1 cellular context compared by ENCODE assay signal in genomic region chr20:10673176-10673830, GRCh38.
TF ChIP-seq lines count a peak whose summit lies in the region.

No MANE protein-coding gene starts in this region.

TF ChIP-seq in HepG2, 621 proteins besides CTCF, POLR2A, EP300 and RAD21 (continued from another document and continues in another):
- TF ChIP-seq, protein P1, sequence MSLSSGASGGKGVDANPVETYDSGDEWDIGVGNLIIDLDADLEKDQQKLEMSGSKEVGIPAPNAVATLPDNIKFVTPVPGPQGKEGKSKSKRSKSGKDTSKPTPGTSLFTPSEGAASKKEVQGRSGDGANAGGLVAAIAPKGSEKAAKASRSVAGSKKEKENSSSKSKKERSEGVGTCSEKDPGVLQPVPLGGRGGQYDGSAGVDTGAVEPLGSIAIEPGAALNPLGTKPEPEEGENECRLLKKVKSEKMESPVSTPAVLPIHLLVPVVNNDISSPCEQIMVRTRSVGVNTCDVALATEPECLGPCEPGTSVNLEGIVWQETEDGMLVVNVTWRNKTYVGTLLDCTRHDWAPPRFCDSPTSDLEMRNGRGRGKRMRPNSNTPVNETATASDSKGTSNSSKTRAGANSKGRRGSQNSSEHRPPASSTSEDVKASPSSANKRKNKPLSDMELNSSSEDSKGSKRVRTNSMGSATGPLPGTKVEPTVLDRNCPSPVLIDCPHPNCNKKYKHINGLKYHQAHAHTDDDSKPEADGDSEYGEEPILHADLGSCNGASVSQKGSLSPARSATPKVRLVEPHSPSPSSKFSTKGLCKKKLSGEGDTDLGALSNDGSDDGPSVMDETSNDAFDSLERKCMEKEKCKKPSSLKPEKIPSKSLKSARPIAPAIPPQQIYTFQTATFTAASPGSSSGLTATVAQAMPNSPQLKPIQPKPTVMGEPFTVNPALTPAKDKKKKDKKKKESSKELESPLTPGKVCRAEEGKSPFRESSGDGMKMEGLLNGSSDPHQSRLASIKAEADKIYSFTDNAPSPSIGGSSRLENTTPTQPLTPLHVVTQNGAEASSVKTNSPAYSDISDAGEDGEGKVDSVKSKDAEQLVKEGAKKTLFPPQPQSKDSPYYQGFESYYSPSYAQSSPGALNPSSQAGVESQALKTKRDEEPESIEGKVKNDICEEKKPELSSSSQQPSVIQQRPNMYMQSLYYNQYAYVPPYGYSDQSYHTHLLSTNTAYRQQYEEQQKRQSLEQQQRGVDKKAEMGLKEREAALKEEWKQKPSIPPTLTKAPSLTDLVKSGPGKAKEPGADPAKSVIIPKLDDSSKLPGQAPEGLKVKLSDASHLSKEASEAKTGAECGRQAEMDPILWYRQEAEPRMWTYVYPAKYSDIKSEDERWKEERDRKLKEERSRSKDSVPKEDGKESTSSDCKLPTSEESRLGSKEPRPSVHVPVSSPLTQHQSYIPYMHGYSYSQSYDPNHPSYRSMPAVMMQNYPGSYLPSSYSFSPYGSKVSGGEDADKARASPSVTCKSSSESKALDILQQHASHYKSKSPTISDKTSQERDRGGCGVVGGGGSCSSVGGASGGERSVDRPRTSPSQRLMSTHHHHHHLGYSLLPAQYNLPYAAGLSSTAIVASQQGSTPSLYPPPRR (CRISPR knock-in tag; IDR thresholded peaks at IDR 0.05; ENCODE audit: borderline replicate concordance) = 0 out of 2 replicates have a peak, but pooled peaks have one; percentile 9
- TF ChIP-seq ZHX2 (IDR thresholded peaks at IDR 0.05; ENCODE audit: low read depth) (no peak), ZHX2 (CRISPR knock-in tag; IDR thresholded peaks at IDR 0.05; ENCODE audit: borderline replicate concordance) (0 out of 2 replicates have a peak, but pooled peaks have one; percentile 39), ZNF44 (CRISPR knock-in tag; IDR thresholded peaks at IDR 0.05) (0 out of 2 replicates have a peak, but pooled peaks have one; percentile 25), ZNF280D (CRISPR knock-in tag; IDR thresholded peaks at IDR 0.05) (no peak), ZNF207 (IDR thresholded peaks at IDR 0.05; ENCODE audit: borderline replicate concordance) (no peak), ISX (CRISPR knock-in tag; conservative IDR thresholded peaks at IDR 0.05) (no peak; the same call in 1 of the 2 replicates), ZMYM2 (CRISPR knock-in tag; IDR thresholded peaks at IDR 0.05) (no peak), ZSCAN31 (CRISPR knock-in tag; IDR thresholded peaks at IDR 0.05; ENCODE audit: low read depth) (no peak), HMGXB4 (CRISPR knock-in tag; IDR thresholded peaks at IDR 0.05; ENCODE audit: borderline replicate concordance in 1 of 2, low read depth in 1 of 2) (peak in 1 of 2 experiments; percentile 53; a peak in 2 of 4 replicates), SCMH1 (CRISPR knock-in tag; IDR thresholded peaks at IDR 0.05; ENCODE audit: borderline replicate concordance) (no peak), ATF7 (IDR thresholded peaks at IDR 0.05) (no peak), ATF7 (CRISPR knock-in tag; IDR thresholded peaks at IDR 0.05) (no peak), ZNF234 (CRISPR knock-in tag; conservative IDR thresholded peaks at IDR 0.05) (no peak), THRA (CRISPR knock-in tag; IDR thresholded peaks at IDR 0.05; ENCODE audit: borderline replicate concordance) (no peak), PCBP1 (IDR thresholded peaks at IDR 0.05; ENCODE audit: borderline replicate concordance, low read depth, low read length) (0 out of 2 replicates have a peak, but pooled peaks have one; percentile 1), GLI4 (CRISPR knock-in tag; IDR thresholded peaks at IDR 0.05; ENCODE audit: borderline replicate concordance) (no peak), ZNF564 (CRISPR knock-in tag; IDR thresholded peaks at IDR 0.05) (peak; percentile 13; the same call in 1 of the 2 replicates), POLR2AphosphoS2 (IDR thresholded peaks at IDR 0.05; ENCODE audit: low read depth, low read length) (no peak), GFI1 (CRISPR knock-in tag; IDR thresholded peaks at IDR 0.05; ENCODE audit: borderline replicate concordance) (no peak), ZNF713 (CRISPR knock-in tag; IDR thresholded peaks at IDR 0.05) (0 out of 2 replicates have a peak, but pooled peaks have one; percentile 38), ZNF331 (CRISPR knock-in tag; IDR thresholded peaks at IDR 0.05) (0 out of 2 replicates have a peak, but pooled peaks have one; percentile 38), MEIS2 (CRISPR knock-in tag; IDR thresholded peaks at IDR 0.05) (no peak), ZNF580 (CRISPR knock-in tag; IDR thresholded peaks at IDR 0.05; ENCODE audit: borderline replicate concordance, low read depth) (no peak; the same call in 1 of the 2 replicates), KDM6A (CRISPR knock-in tag; IDR thresholded peaks at IDR 0.05; ENCODE audit: low read depth) (no peak)
- TF ChIP-seq, protein P2, sequence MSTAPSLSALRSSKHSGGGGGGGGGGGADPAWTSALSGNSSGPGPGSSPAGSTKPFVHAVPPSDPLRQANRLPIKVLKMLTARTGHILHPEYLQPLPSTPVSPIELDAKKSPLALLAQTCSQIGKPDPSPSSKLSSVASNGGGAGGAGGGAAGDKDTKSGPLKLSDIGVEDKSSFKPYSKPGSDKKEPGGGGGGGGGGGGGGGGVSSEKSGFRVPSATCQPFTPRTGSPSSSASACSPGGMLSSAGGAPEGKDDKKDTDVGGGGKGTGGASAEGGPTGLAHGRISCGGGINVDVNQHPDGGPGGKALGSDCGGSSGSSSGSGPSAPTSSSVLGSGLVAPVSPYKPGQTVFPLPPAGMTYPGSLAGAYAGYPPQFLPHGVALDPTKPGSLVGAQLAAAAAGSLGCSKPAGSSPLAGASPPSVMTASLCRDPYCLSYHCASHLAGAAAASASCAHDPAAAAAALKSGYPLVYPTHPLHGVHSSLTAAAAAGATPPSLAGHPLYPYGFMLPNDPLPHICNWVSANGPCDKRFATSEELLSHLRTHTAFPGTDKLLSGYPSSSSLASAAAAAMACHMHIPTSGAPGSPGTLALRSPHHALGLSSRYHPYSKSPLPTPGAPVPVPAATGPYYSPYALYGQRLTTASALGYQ (CRISPR knock-in tag; IDR thresholded peaks at IDR 0.05) = no peak
- TF ChIP-seq, protein P3, sequence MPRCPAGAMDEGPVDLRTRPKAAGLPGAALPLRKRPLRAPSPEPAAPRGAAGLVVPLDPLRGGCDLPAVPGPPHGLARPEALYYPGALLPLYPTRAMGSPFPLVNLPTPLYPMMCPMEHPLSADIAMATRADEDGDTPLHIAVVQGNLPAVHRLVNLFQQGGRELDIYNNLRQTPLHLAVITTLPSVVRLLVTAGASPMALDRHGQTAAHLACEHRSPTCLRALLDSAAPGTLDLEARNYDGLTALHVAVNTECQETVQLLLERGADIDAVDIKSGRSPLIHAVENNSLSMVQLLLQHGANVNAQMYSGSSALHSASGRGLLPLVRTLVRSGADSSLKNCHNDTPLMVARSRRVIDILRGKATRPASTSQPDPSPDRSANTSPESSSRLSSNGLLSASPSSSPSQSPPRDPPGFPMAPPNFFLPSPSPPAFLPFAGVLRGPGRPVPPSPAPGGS (CRISPR knock-in tag; IDR thresholded peaks at IDR 0.05) = peak; percentile 56; the same call in 1 of the 2 replicates
- TF ChIP-seq, protein P4, sequence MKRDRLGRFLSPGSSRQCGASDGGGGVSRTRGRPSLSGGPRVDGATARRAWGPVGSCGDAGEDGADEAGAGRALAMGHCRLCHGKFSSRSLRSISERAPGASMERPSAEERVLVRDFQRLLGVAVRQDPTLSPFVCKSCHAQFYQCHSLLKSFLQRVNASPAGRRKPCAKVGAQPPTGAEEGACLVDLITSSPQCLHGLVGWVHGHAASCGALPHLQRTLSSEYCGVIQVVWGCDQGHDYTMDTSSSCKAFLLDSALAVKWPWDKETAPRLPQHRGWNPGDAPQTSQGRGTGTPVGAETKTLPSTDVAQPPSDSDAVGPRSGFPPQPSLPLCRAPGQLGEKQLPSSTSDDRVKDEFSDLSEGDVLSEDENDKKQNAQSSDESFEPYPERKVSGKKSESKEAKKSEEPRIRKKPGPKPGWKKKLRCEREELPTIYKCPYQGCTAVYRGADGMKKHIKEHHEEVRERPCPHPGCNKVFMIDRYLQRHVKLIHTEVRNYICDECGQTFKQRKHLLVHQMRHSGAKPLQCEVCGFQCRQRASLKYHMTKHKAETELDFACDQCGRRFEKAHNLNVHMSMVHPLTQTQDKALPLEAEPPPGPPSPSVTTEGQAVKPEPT (CRISPR knock-in tag; IDR thresholded peaks at IDR 0.05; ENCODE audit: low read depth) = 0 out of 2 replicates have a peak, but pooled peaks have one; percentile 11
- TF ChIP-seq, protein P5, sequence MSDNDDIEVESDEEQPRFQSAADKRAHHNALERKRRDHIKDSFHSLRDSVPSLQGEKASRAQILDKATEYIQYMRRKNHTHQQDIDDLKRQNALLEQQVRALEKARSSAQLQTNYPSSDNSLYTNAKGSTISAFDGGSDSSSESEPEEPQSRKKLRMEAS (IDR thresholded peaks at IDR 0.05) = 0 out of 2 replicates have a peak, but pooled peaks have one; percentile 31
